In genomic region chr5:72441861-72442540, GRCh38 we compare ENCODE assay signal across 11 cellular contexts.
DNase-seq lines count a peak whose midpoint lies in the region; ATAC-seq, FAIRE-seq and TF ChIP-seq lines count a peak whose summit lies in the region.
"Had no signal": no experiment of that assay in that cellular context is flagged by ENCODE, and none has a peak within 500 bp of the region (broad histone marks: within the 10 kb centered on the region; RNA-seq: fewer than 3 reads in every experiment).

No MANE protein-coding gene starts in this region.

- no peaks in the 10 kb centered on the region for H4K20me1 ChIP-seq in endothelial cell of umbilical vein (replicated peaks; ENCODE audit: control insufficient read depth, extremely low read depth, insufficient read depth, low read length)

- H3K9me3 ChIP-seq in endothelial cell of umbilical vein (replicated peaks; ENCODE audit: control insufficient read depth, insufficient read depth, low read length) (no peaks in the 10 kb centered on the region), psoas muscle (no peaks in the 10 kb centered on the region)
- H3K9me3 ChIP-seq: body of pancreas, neutrophil had no signal

- no peak overlapping the region for H3K4me3 ChIP-seq in endothelial cell of umbilical vein (replicated peaks in 1 of 3; ENCODE audit: insufficient read depth in 1 of 3, low read depth in 1 of 3, low read length in 3 of 3)
- H3K4me3 ChIP-seq in psoas muscle, result no peak overlapping the region
- H3K4me3 ChIP-seq: body of pancreas had no signal

- CTCF ChIA-PET in endothelial cell of umbilical vein (lab: Charles Lee), result interaction anchor here (0.6 to 2.9 kb wide), 4 partner anchors 10 to 86 kb away, joined by 4 to 10 read pairs (median 6); no protein-coding TSS in a partner anchor

- H3K4me1 ChIP-seq in endothelial cell of umbilical vein (ENCODE audit: control insufficient read depth, extremely low read depth, insufficient read depth, low read length), result peaks cover 20% of the 10 kb centered on the region
- peaks cover 57% of the 10 kb centered on the region for H3K4me1 ChIP-seq in psoas muscle

- DNase-seq in Caki2 (ENCODE audit: low read depth), result peak; percentile 27
- DNase-seq in RPMI7951 (ENCODE audit: low read depth), result peak; percentile 95
- DNase-seq in endothelial cell of umbilical vein (ENCODE audit: low read depth, low spot score), result peak; percentile 88
- DNase-seq in psoas muscle, result no peak
- DNase-seq in GOT3 (lab: John Stamatoyannopoulos, UW), result no peak
- DNase-seq: body of pancreas had no signal

- H3K9me1 ChIP-seq in endothelial cell of umbilical vein (replicated peaks; ENCODE audit: control insufficient read depth, extremely low read depth, insufficient read depth, low read length), result no peaks in the 10 kb centered on the region

- peak overlapping the region; percentile 39 for H3K4me2 ChIP-seq in endothelial cell of umbilical vein (ENCODE audit: insufficient read depth, low read length)

- peak overlapping the region; percentile 34 for H2AFZ ChIP-seq in endothelial cell of umbilical vein (ENCODE audit: low read depth, low read length)

- no peak for TF ChIP-seq POLR2A in endothelial cell of umbilical vein (IDR thresholded peaks at IDR 0.05; ENCODE audit: low read depth, low read length)

- H3K9ac ChIP-seq in endothelial cell of umbilical vein (replicated peaks; ENCODE audit: extremely low read depth, insufficient read depth, low read length), result peak overlapping the region; percentile 35

- H3K27ac ChIP-seq in endothelial cell of umbilical vein (ENCODE audit: insufficient read depth, low read depth, low read length) (peak overlapping the region; percentile 69), psoas muscle (peak overlapping the region; percentile 80)
- H3K27ac ChIP-seq: body of pancreas, neutrophil had no signal

- dilution Hi-C loops in endothelial cell of umbilical vein (cut with MboI; ENCODE audit: extremely low pct_ligation_motif_present, low sequenced_read_pairs), result no loop called here

- peak; percentile 81 to 91 (median 88) for ATAC-seq in psoas muscle
- no peak for ATAC-seq in GM19463 (IDR thresholded peaks at IDR 0.05; ENCODE audit: unreplicated experiment)
- ATAC-seq in GM19023 (IDR thresholded peaks at IDR 0.05; ENCODE audit: unreplicated experiment), result no peak
- no peak for ATAC-seq in GM21367 (IDR thresholded peaks at IDR 0.05; ENCODE audit: unreplicated experiment)
- ATAC-seq: activated CD4-positive, CD25-positive, alpha-beta regulatory T cell treated with anti-CD3 and anti-CD28 coated beads, Interleukin-2, amount 50 U/mL, for 24 hours; body of pancreas had no signal

- BruUV-seq in endothelial cell of umbilical vein (replicated peaks; lab: Mats Ljungman, UMichigan), result TSS peak; percentile 94

- POLR2A ChIA-PET in endothelial cell of umbilical vein (lab: Charles Lee), result no interaction called here

- intact Hi-C loops in endothelial cell of umbilical vein (cut with micrococcal nuclease), result no loop called here
- intact Hi-C loops in psoas muscle (cut with DNase I), result no loop called here

- in situ Hi-C loops in Caki2 (cut with HindIII; ENCODE audit: low pct_unique_long_range_greater_than_20kb, low sequenced_read_pairs), result no loop called here

- H3K27me3 ChIP-seq in endothelial cell of umbilical vein (ENCODE audit: control insufficient read depth in 2 of 2, insufficient read depth in 2 of 2, low read length in 2 of 2) (no peaks in the 10 kb centered on the region), psoas muscle (ENCODE audit: insufficient read depth in 3 of 3, low read length in 2 of 3) (no peaks in the 10 kb centered on the region)
- H3K27me3 ChIP-seq: body of pancreas, neutrophil had no signal

- TF ChIP-seq CTCF in endothelial cell of umbilical vein (IDR thresholded peaks at IDR 0.05; ENCODE audit: extremely low read depth in 1 of 2, insufficient read depth in 1 of 2, low read depth in 1 of 2, low read length in 2 of 2), result no peak
- TF ChIP-seq CTCF in psoas muscle (IDR thresholded peaks at IDR 0.05), result no peak

- WGBS in psoas muscle, 3 donors, result 73 to 85% (median 74%) methylated on average over 3 of the region's 3 CpGs

- H3K36me3 ChIP-seq in endothelial cell of umbilical vein (ENCODE audit: control insufficient read depth in 2 of 2, extremely low read depth in 1 of 2, insufficient read depth in 2 of 2, low read length in 2 of 2) (no peaks in the 10 kb centered on the region), psoas muscle (ENCODE audit: insufficient read depth in 1 of 2, low read depth in 1 of 2) (no peaks in the 10 kb centered on the region)
- H3K36me3 ChIP-seq: neutrophil had no signal

- H3K79me2 ChIP-seq in endothelial cell of umbilical vein (ENCODE audit: control insufficient read depth, insufficient read depth, low read length), result no peaks in the 10 kb centered on the region

- FAIRE-seq in endothelial cell of umbilical vein (lab: Jason Lieb, UNC), result peak; percentile 95

TF ChIP-seq in endothelial cell of umbilical vein, 7 proteins besides CTCF, POLR2A, EP300 and RAD21:
- peak; percentile 38 for TF ChIP-seq POLR2AphosphoS5 (IDR thresholded peaks at IDR 0.05; ENCODE audit: insufficient read depth, low read depth, low read length)
- TF ChIP-seq GATA2 (IDR thresholded peaks at IDR 0.05; ENCODE audit: insufficient read depth, insufficient read length, low read depth, low read length), result no peak
- TF ChIP-seq JUN (IDR thresholded peaks at IDR 0.05; ENCODE audit: borderline replicate concordance, insufficient read depth, insufficient read length, low read depth), result peak; percentile 92
- no peak for TF ChIP-seq MYC (IDR thresholded peaks at IDR 0.05; ENCODE audit: low read depth, low read length)
- no peak for TF ChIP-seq MAX (IDR thresholded peaks at IDR 0.05; ENCODE audit: insufficient read depth, insufficient read length)
- TF ChIP-seq FOS (IDR thresholded peaks at IDR 0.05; ENCODE audit: borderline replicate concordance, insufficient read depth, low read length), result peak; percentile 98
- no peak for TF ChIP-seq EZH2 (IDR thresholded peaks at IDR 0.05; ENCODE audit: borderline replicate concordance, low read depth, low read length, severe bottlenecking)

Comparison
In these comparisons a context has a peak if more than half of its experiments do, and no peak if none do; other contexts are left out.
1. DNase-seq: peak in Caki2 (single experiment), RPMI7951 (single experiment) and endothelial cell of umbilical vein (single experiment); none in psoas muscle (0 of 2) and GOT3 (single experiment).
2. ATAC-seq: peak in psoas muscle (4 of 4); none in GM19463 (single experiment), GM19023 (single experiment) and GM21367 (single experiment).